In genomic region chr11:24298126-24298525, GRCh38 we compare ENCODE assay signal across 23 cellular contexts.
"Had no signal": no experiment of that assay in that cellular context is flagged by ENCODE, and none has a peak within 500 bp of the region (broad histone marks: within the 10 kb centered on the region; RNA-seq: fewer than 3 reads in every experiment).

No MANE protein-coding gene starts in this region.

- H3K4me3 ChIP-seq: ascending aorta, hepatocyte, mucosa of descending colon, neural progenitor cell, prostate gland, skin epidermis had no signal

- H3K9ac ChIP-seq: neural progenitor cell had no signal

- H3K9me3 ChIP-seq: ascending aorta, mucosa of descending colon, prostate gland had no signal

- H3K36me3 ChIP-seq: ascending aorta, neural progenitor cell, prostate gland had no signal

- H3K36me3 Mint-ChIP-seq: activated naive CD4-positive, alpha-beta T cell treated with anti-CD3 and anti-CD28 coated beads, Interleukin-2, amount 10 ng/mL, durations not matched to agents 7 days and 5 days; naive B cell; neural progenitor cell; T-cell had no signal

- H3K79me2 ChIP-seq: hepatocyte had no signal

- H3K27me3 Mint-ChIP-seq: activated B cell treated with CpG ODN at 0.5 μM for 24 hours; activated naive CD4-positive, alpha-beta T cell treated with anti-CD3 and anti-CD28 coated beads, Interleukin-2, amount 10 ng/mL, durations not matched to agents 7 days and 5 days; activated naive CD8-positive, alpha-beta T cell treated with anti-CD3 and anti-CD28 coated beads, Interleukin-2, amount 50 U/mL, for 24 hours; naive B cell; stimulated activated naive CD8-positive, alpha-beta T cell treated with anti-CD3 and anti-CD28 coated beads, Interleukin-15, Interleukin-2, amounts not matched to agents 100 ng/mL and 50 ng/mL, for 24 hours; T-cell had no signal

- H3K4me1 ChIP-seq: ascending aorta, neural progenitor cell, prostate gland had no signal

- H3K9me3 Mint-ChIP-seq: stimulated activated naive CD8-positive, alpha-beta T cell treated with anti-CD3 and anti-CD28 coated beads, Interleukin-15, Interleukin-2, amounts not matched to agents 100 ng/mL and 50 ng/mL, for 24 hours had no signal

- H3K27ac ChIP-seq: ascending aorta, hepatocyte, neural progenitor cell, prostate gland, skin epidermis had no signal

- DNase-seq: activated B cell treated with CpG ODN at 0.5 μM for 24 hours; activated CD4-positive, alpha-beta T cell treated with anti-CD3 and anti-CD28 coated beads for 4 hours; activated CD8-positive, alpha-beta T cell treated with anti-CD3 and anti-CD28 coated beads, Interleukin-2, amount 10 ng/mL, durations not matched to agents 7 days and 5 days; activated effector memory CD4-positive, alpha-beta T cell treated with Interleukin-2 at 50 U/mL for 16 hours; activated naive CD4-positive, alpha-beta T cell treated with anti-CD3 and anti-CD28 coated beads, Interleukin-2, amount 10 ng/mL, durations not matched to agents 7 days and 5 days; activated naive CD8-positive, alpha-beta T cell treated with anti-CD3 and anti-CD28 coated beads, Interleukin-2, amount 50 U/mL, for 24 hours; activated T-cell treated with anti-CD3 and anti-CD28 coated beads, Interleukin-2, amount 50 U/mL, for 48 hours; cortex of kidney; effector CD4-positive, alpha-beta T cell; left cardiac atrium; mesenchymal stem cell; mucosa of descending colon; naive B cell; right cardiac atrium; T-cell; trophoblast cell had no signal

- H3K27ac Mint-ChIP-seq: activated B cell treated with CpG ODN at 0.5 μM for 24 hours; activated CD8-positive, alpha-beta T cell treated with anti-CD3 and anti-CD28 coated beads, Interleukin-2, amount 10 ng/mL, durations not matched to agents 7 days and 5 days; activated naive CD4-positive, alpha-beta T cell treated with anti-CD3 and anti-CD28 coated beads, Interleukin-2, amount 10 ng/mL, durations not matched to agents 7 days and 5 days; activated naive CD8-positive, alpha-beta T cell treated with anti-CD3 and anti-CD28 coated beads, Interleukin-2, amount 50 U/mL, for 24 hours; naive B cell; neural progenitor cell; stimulated activated naive CD8-positive, alpha-beta T cell treated with anti-CD3 and anti-CD28 coated beads, Interleukin-15, Interleukin-2, amounts not matched to agents 100 ng/mL and 50 ng/mL, for 24 hours; T-cell had no signal

- H3K4me1 Mint-ChIP-seq: activated B cell treated with CpG ODN at 0.5 μM for 24 hours; activated naive CD4-positive, alpha-beta T cell treated with anti-CD3 and anti-CD28 coated beads, Interleukin-2, amount 10 ng/mL, durations not matched to agents 7 days and 5 days; activated naive CD8-positive, alpha-beta T cell treated with anti-CD3 and anti-CD28 coated beads, Interleukin-2, amount 50 U/mL, for 24 hours; naive B cell; T-cell had no signal

- ATAC-seq: activated CD8-positive, alpha-beta T cell treated with anti-CD3 and anti-CD28 coated beads, Interleukin-2, amount 10 ng/mL, durations not matched to agents 7 days and 5 days; activated naive CD8-positive, alpha-beta T cell treated with anti-CD3 and anti-CD28 coated beads, Interleukin-2, amount 50 U/mL, for 24 hours; esophagus mucosa; left cardiac atrium; mucosa of descending colon; right cardiac atrium; T-cell had no signal

- H2AFZ ChIP-seq: hepatocyte, neural progenitor cell had no signal

- H3K27me3 ChIP-seq: ascending aorta, hepatocyte, neural progenitor cell had no signal

- H3K4me2 ChIP-seq: hepatocyte, neural progenitor cell had no signal

- H3K4me3 Mint-ChIP-seq: activated B cell treated with CpG ODN at 0.5 μM for 24 hours; activated CD8-positive, alpha-beta T cell treated with anti-CD3 and anti-CD28 coated beads, Interleukin-2, amount 10 ng/mL, durations not matched to agents 7 days and 5 days; activated naive CD4-positive, alpha-beta T cell treated with anti-CD3 and anti-CD28 coated beads, Interleukin-2, amount 10 ng/mL, durations not matched to agents 7 days and 5 days; activated naive CD8-positive, alpha-beta T cell treated with anti-CD3 and anti-CD28 coated beads, Interleukin-2, amount 50 U/mL, for 24 hours; naive B cell; neural progenitor cell; stimulated activated naive CD8-positive, alpha-beta T cell treated with anti-CD3 and anti-CD28 coated beads, Interleukin-15, Interleukin-2, amounts not matched to agents 100 ng/mL and 50 ng/mL, for 24 hours; T-cell had no signal
